ENCODE assay signal across 1 cellular context in genomic region chr7:2321020-2321419, GRCh38.
TF ChIP-seq lines count a peak whose summit lies in the region.

No MANE protein-coding gene starts in this region.

TF ChIP-seq in WTC11, 78 proteins besides CTCF, POLR2A, EP300 and RAD21 (continued from another document):
- no peak for TF ChIP-seq ZBTB43 (CRISPR knock-in tag; IDR thresholded peaks at IDR 0.05)
